8 cellular contexts compared by ENCODE assay signal in genomic region chr10:103416436-103417147, GRCh38. TPM values are rescaled to one million over a fixed set of nuclear protein-coding genes. Genes with fewer than 3 reads are reported as not detected.
DNase-seq lines count a peak whose midpoint lies in the region; ATAC-seq and TF ChIP-seq lines count a peak whose summit lies in the region.

No MANE protein-coding gene starts in this region.

- peaks cover 5 to 90% of the 10 kb centered on the region in 2 donors for H3K36me3 ChIP-seq in vagina

- H3K27ac ChIP-seq in vagina = no peak overlapping the region

- H3K27me3 ChIP-seq in vagina = no peaks in the 10 kb centered on the region

- H3K4me3 ChIP-seq in vagina = no peak overlapping the region

- in situ Hi-C loops in GM13976 (cut with MboI; ENCODE audit: low sequenced_read_pairs, unreplicated experiment) = loop anchor here (5.0 kb wide), 1 partner anchor 71 kb away; no protein-coding TSS in a partner anchor

- DNase-seq in AG09319 (ENCODE audit: extremely low read depth, low read depth) (peak; percentile 39), GM13976 (ENCODE audit: low spot score) (peak; percentile 59), NCI-H748 treated with DMSO at 0.1 percent for 48 hours (lab: John Stamatoyannopoulos, UW) (peak; percentile 4), activated T-cell treated with anti-CD3 and anti-CD28 coated beads for 24 hours (ENCODE audit: low read depth) (peak; percentile 13), fibroblast of peridontal ligament (ENCODE audit: extremely low read depth) (peak; percentile 83), non-pigmented ciliary epithelial cell (ENCODE audit: low read depth) (peak; percentile 13), vagina (ENCODE audit: extremely low spot score in 2 of 2) (no peak)

- intact Hi-C loops in vagina (cut with DNase I) = loop anchor here (10.0 kb wide), 1 partner anchor 178 kb away; no protein-coding TSS in a partner anchor

- no peak for ATAC-seq in HG03045 (IDR thresholded peaks at IDR 0.05; ENCODE audit: unreplicated experiment)

- H3K4me1 ChIP-seq in vagina = no peaks in the 10 kb centered on the region

- TF ChIP-seq CTCF in AG09319 (IDR thresholded peaks at IDR 0.05; ENCODE audit: low read depth, low read length) (peak; percentile 58), GM13976 (IDR thresholded peaks at IDR 0.05; ENCODE audit: borderline replicate concordance, control extremely low read depth, extremely low read depth, insufficient read depth, missing control alignments) (peak; percentile 72), vagina (IDR thresholded peaks at IDR 0.05) (peak; percentile 52 to 71 (median 68))

- no peaks in the 10 kb centered on the region for H3K9me3 ChIP-seq in vagina

- no peak for TF ChIP-seq POLR2A in vagina (IDR thresholded peaks at IDR 0.05)

RNA-seq across cellular contexts. Expression of gene PDCD11, which starts 20.2 kb away (rescaled TPM):
- total RNA-seq in vagina = 22.8 TPM

RNA-seq across cellular contexts. Expression of gene ATP5MK, which starts 20.3 kb away (rescaled TPM):
- total RNA-seq in vagina = 180 TPM

RNA-seq across cellular contexts. Expression of gene CALHM2, which starts 35.6 kb away (rescaled TPM):
- total RNA-seq in vagina = 94.3 TPM

RNA-seq across cellular contexts. Expression of gene CALHM1, which starts 42.1 kb away (rescaled TPM):
- not detected for total RNA-seq in vagina

RNA-seq across cellular contexts. Expression of gene TAF5, which starts 48.8 kb away (rescaled TPM):
- total RNA-seq in vagina = 4.4 TPM

Comparison
In these comparisons a context has a peak if more than half of its experiments do, and no peak if none do; other contexts are left out.
1. DNase-seq: peak in AG09319 (single experiment), GM13976 (single experiment), NCI-H748 treated with DMSO at 0.1 percent for 48 hours (single experiment), activated T-cell treated with anti-CD3 and anti-CD28 coated beads for 24 hours (single experiment), fibroblast of peridontal ligament (single experiment) and non-pigmented ciliary epithelial cell (single experiment); none in vagina (0 of 2).
2. Peak in every context shown above with its lines, with median percentiles within 50 percentile points of each other: CTCF ChIP-seq.